ENCODE assay signal across 1 cellular context in genomic region chr1:211939876-211940468, GRCh38.
TF ChIP-seq lines count a peak whose summit lies in the region.

No MANE protein-coding gene starts in this region.

TF ChIP-seq in GM23338, 12 proteins besides CTCF, POLR2A, EP300 and RAD21 (continued from another document):
- TF ChIP-seq ZNF462 (CRISPR knock-in tag; IDR thresholded peaks at IDR 0.05), result no peak
- no peak for TF ChIP-seq CREB1 (CRISPR knock-in tag; IDR thresholded peaks at IDR 0.05; ENCODE audit: low read depth)
- TF ChIP-seq STAT1 (IDR thresholded peaks at IDR 0.05; ENCODE audit: unreplicated experiment), result no peak
- TF ChIP-seq JUNB (IDR thresholded peaks at IDR 0.05; ENCODE audit: unreplicated experiment), result no peak
- no peak for TF ChIP-seq EZH2phosphoT487 (IDR thresholded peaks at IDR 0.05; ENCODE audit: unreplicated experiment)
- TF ChIP-seq POLR2AphosphoS5 (IDR thresholded peaks at IDR 0.05; ENCODE audit: low read depth), result no peak
- TF ChIP-seq NANOG (IDR thresholded peaks at IDR 0.05; ENCODE audit: borderline replicate concordance), result no peak
